Comparison of ENCODE assay signal across 14 cellular contexts in the genomic region with DNA sequence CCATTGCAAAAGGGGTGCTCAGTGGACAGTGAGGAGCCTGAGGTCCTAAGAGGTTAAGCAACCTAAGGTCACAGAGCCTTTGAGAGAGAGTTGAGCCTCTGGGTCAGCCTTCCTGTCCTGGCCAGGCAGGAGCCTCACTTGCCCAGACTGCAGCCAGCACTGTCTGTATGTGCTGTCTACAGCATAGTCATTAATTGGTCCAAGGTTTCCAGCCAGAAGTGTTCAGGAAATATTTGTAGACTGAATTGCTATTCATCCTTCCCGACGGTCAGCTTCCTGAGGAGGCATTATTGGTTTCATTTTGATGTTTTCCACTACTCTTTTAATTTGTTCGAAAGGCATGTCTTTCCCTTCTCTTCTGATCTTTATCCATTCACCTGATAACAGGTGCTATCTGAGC.
"Had no signal": no experiment of that assay in that cellular context is flagged by ENCODE, and none has a peak within 500 bp of the region (broad histone marks: within the 10 kb centered on the region; RNA-seq: fewer than 3 reads in every experiment).

No MANE protein-coding gene starts in this region.

- H3K4me1 ChIP-seq: neural progenitor cell had no signal

- H3K27ac Mint-ChIP-seq: neural progenitor cell had no signal

- DNase-seq: activated CD4-positive, alpha-beta T cell treated with anti-CD3 and anti-CD28 coated beads, Interleukin-2, amount 50 U/mL, for 1 hour; activated gamma-delta T cell treated with Interleukin-2 at 50 U/mL for 16 hours; activated T-cell treated with anti-CD3 and anti-CD28 coated beads, Interleukin-2, amount 50 U/mL, for 1 hour; cerebellar nuclear complex; islet precursor cell; left lung; retina; SHP77; stimulated activated CD4-positive, alpha-beta T cell treated with anti-CD3 and anti-CD28 coated beads, Interleukin-4, amount 100 ng/mL, for 4 hours had no signal

- H2AFZ ChIP-seq: neural progenitor cell had no signal

- H3K9me3 Mint-ChIP-seq: neural progenitor cell had no signal

- H3K4me1 Mint-ChIP-seq: neural progenitor cell had no signal

- H3K4me2 ChIP-seq: neural progenitor cell had no signal

- H3K4me3 ChIP-seq: gastroesophageal sphincter, left lung, neural progenitor cell, skin epidermis, tibial nerve had no signal

- H3K27ac ChIP-seq: gastroesophageal sphincter, neural progenitor cell, skin epidermis, tibial nerve had no signal

- H3K9ac ChIP-seq: neural progenitor cell had no signal

- ATAC-seq: gastroesophageal sphincter, left lung, SK-N-SH treated with all-trans-retinoic acid at 6 μM for 48 hours had no signal

- H3K4me3 Mint-ChIP-seq: neural progenitor cell had no signal

- H3K9me3 ChIP-seq: gastroesophageal sphincter, left lung, tibial nerve had no signal

- H3K27me3 ChIP-seq: gastroesophageal sphincter, left lung, neural progenitor cell, tibial nerve had no signal
